ENCODE assay signal across 8 cellular contexts in the genomic region with DNA sequence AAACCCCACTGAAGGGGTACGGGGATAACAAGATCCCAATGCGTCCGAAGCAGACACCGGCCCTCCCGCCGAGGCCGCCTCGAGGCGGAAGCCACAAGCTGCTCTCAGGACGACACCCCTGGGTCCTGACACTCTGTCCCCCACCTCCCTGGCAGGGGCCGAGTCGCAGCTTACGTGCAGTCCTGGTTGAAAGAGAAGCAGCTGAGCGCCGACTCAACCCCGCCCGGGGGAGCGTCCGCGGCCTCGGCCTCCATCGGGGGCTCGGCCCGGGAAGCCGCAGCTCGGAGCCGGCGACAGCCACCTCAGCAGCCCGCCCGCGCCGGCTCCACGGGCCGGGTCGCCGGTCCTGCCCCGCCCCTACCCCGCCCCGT. TPM values are rescaled to one million over a fixed set of nuclear protein-coding genes. Genes with fewer than 3 reads are reported as not detected.
A peak's percentile ranks its signal among the peaks of the same experiment; 100 is the strongest.
DNase-seq lines count a peak whose midpoint lies in the region; ATAC-seq, FAIRE-seq and TF ChIP-seq lines count a peak whose summit lies in the region.

A gene with protein sequence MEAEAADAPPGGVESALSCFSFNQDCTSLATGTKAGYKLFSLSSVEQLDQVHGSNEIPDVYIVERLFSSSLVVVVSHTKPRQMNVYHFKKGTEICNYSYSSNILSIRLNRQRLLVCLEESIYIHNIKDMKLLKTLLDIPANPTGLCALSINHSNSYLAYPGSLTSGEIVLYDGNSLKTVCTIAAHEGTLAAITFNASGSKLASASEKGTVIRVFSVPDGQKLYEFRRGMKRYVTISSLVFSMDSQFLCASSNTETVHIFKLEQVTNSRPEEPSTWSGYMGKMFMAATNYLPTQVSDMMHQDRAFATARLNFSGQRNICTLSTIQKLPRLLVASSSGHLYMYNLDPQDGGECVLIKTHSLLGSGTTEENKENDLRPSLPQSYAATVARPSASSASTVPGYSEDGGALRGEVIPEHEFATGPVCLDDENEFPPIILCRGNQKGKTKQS (minus strand): TSS at position 329 of the 371 bp plus-strand sequence. CDS start 75 bp downstream, at position 254.

- H3K4me3 ChIP-seq in GM06990 (replicated peaks; ENCODE audit: low read depth, low read length) (peak within 1 kb of the TSS; percentile 89), HL-60 (replicated peaks; ENCODE audit: insufficient read depth, low read length) (peak within 1 kb of the TSS; percentile 75), iPS-18c (ENCODE audit: insufficient read depth, low read depth, low read length) (peak within 1 kb of the TSS; percentile 74), small intestine (ENCODE audit: low read depth in 1 of 2, low read length in 2 of 2) (peak within 1 kb of the TSS; percentile 59 to 73)

- FAIRE-seq in small intestine (lab: Jason Lieb, UNC): no peak

- H3K27me3 ChIP-seq in GM06990 (replicated peaks; ENCODE audit: control insufficient read depth, insufficient read depth, low read length): no peaks in the 10 kb centered on the region
- H3K27me3 ChIP-seq in HL-60 (ENCODE audit: insufficient read depth, poor library complexity, severe bottlenecking): no peaks in the 10 kb centered on the region
- no peaks in the 10 kb centered on the region for H3K27me3 ChIP-seq in small intestine (ENCODE audit: control insufficient read depth in 2 of 2, insufficient read depth in 2 of 2, low read length in 2 of 2)

- DNase-seq in GM06990 (ENCODE audit: extremely low read depth, insufficient read length): no peak
- DNase-seq in HL-60 (ENCODE audit: low read depth in 1 of 2, low spot score in 1 of 2): peak in 1 of 2 experiments; percentile 44
- DNase-seq in small intestine: no peak
- no peak for DNase-seq in activated effector memory CD4-positive, alpha-beta T cell treated with Interleukin-2 at 50 U/mL for 16 hours
- no peak for DNase-seq in stimulated activated CD4-positive, alpha-beta T cell treated with anti-CD3 and anti-CD28 coated beads, Interleukin-1b, Interleukin-23, amount 100 ng/mL, for 48 hours

- no peaks in the 10 kb centered on the region for H3K36me3 ChIP-seq in GM06990 (ENCODE audit: control insufficient read depth, insufficient read depth, low read length)
- no peaks in the 10 kb centered on the region for H3K36me3 ChIP-seq in small intestine (ENCODE audit: control insufficient read depth in 2 of 2, insufficient read depth in 2 of 2, low read length in 2 of 2)

- WGBS in adipose tissue, 3 donors: 1% methylated on average over 25 to 35 of the region's 39 CpGs
- WGBS in small intestine, 3 donors: 0 to 1% (median 1%) methylated on average over 27 to 38 of the region's 39 CpGs

- TF ChIP-seq CTCF in GM06990 (IDR thresholded peaks at IDR 0.05; ENCODE audit: insufficient read depth, low read length, poor library complexity, severe bottlenecking) (no peak), HL-60 (IDR thresholded peaks at IDR 0.05; ENCODE audit: insufficient read depth, low read length) (no peak)

- ATAC-seq in GM21390 (IDR thresholded peaks at IDR 0.05; ENCODE audit: unreplicated experiment): peak; percentile 24

- H3K27ac ChIP-seq in HL-60 (replicated peaks): peak within 1 kb of the TSS; percentile 27; the same call in 1 of the 2 replicates
- H3K27ac ChIP-seq in adipose tissue (ENCODE audit: low read depth, low read length): peak within 1 kb of the TSS; percentile 29
- peak within 1 kb of the TSS; percentile 62 to 96 for H3K27ac ChIP-seq in small intestine (ENCODE audit: low read depth in 1 of 2, low read length in 1 of 2)

- H3K9me3 ChIP-seq in iPS-18c (ENCODE audit: control insufficient read depth, insufficient read depth, low read length): no peaks in the 10 kb centered on the region
- no peaks in the 10 kb centered on the region for H3K9me3 ChIP-seq in small intestine (ENCODE audit: control insufficient read depth, low read depth)

- H3K4me1 ChIP-seq in small intestine (ENCODE audit: control insufficient read depth in 2 of 2, insufficient read depth in 1 of 2, low read depth in 1 of 2, low read length in 1 of 2): peaks cover 0 to 6% of the 10 kb centered on the region in 2 donors

RNA-seq across cellular contexts. Expression of the gene that starts here (rescaled TPM):
- polyA plus RNA-seq in adipose tissue (10 to 100 TPM; 27.7 to 37.7 (median 37.1) TPM), small intestine (10 to 100 TPM; 11.6 to 21.6 (median 18.1) TPM)

Comparison
In these comparisons a context has a peak if more than half of its experiments do, and no peak if none do; other contexts are left out.
1. H3K27ac ChIP-seq: peak in every context shown above with its lines; median percentile 79 in small intestine; 29 in adipose tissue; 27 in HL-60.